Comparison of ENCODE assay signal across 27 cellular contexts in genomic region chr21:16073571-16073970, GRCh38.
DNase-seq lines count a peak whose midpoint lies in the region; ATAC-seq and TF ChIP-seq lines count a peak whose summit lies in the region.
"Had no signal": no experiment of that assay in that cellular context is flagged by ENCODE, and none has a peak within 500 bp of the region (broad histone marks: within the 10 kb centered on the region; RNA-seq: fewer than 3 reads in every experiment).

No MANE protein-coding gene starts in this region.

- no peak overlapping the region for H2BK15ac ChIP-seq in IMR-90 (ENCODE audit: low read depth, low read length)

- H3K27ac ChIP-seq in IMR-90 (ENCODE audit: insufficient read depth, low read length) (no peak overlapping the region), caudate nucleus (ENCODE audit: low read depth, low read length) (peak overlapping the region; percentile 98), heart right ventricle (no peak overlapping the region)
- H3K27ac ChIP-seq: epithelial cell of prostate, neutrophil, transverse colon had no signal

- no peak for TF ChIP-seq POLR2A in IMR-90 (IDR thresholded peaks at IDR 0.05; ENCODE audit: low read depth, low read length)

- no peaks in the 10 kb centered on the region for H3K4me1 Mint-ChIP-seq in activated CD4-positive, alpha-beta memory T cell treated with anti-CD3 and anti-CD28 coated beads for 36 hours (ENCODE audit: low read depth)
- H3K4me1 Mint-ChIP-seq: activated naive CD8-positive, alpha-beta T cell treated with anti-CD3 and anti-CD28 coated beads, Interleukin-2, amount 10 ng/mL, durations not matched to agents 7 days and 5 days; stimulated activated naive CD8-positive, alpha-beta T cell treated with anti-CD3 and anti-CD28 coated beads, Interleukin-15, amount 100 ng/mL, for 72 hours had no signal

- H3K36me3 ChIP-seq in IMR-90 (ENCODE audit: control insufficient read depth, insufficient read depth, low read length) (no peaks in the 10 kb centered on the region), heart right ventricle (no peaks in the 10 kb centered on the region)
- H3K36me3 ChIP-seq: HAP-1, neutrophil, transverse colon had no signal

- no TSS peak for BruUV-seq in IMR-90 (replicated peaks; lab: Mats Ljungman, UMichigan)

- no peak overlapping the region for H3K23ac ChIP-seq in IMR-90 (ENCODE audit: low read depth, low read length)

- CTCF ChIA-PET in IMR-90 (lab: Yijun Ruan, JAX): no interaction called here
- CTCF ChIA-PET in activated CD4-positive, alpha-beta memory T cell treated with anti-CD3 and anti-CD28 coated beads for 36 hours (lab: Charles Lee): no interaction called here

- H3K27ac Mint-ChIP-seq in activated CD4-positive, alpha-beta memory T cell treated with anti-CD3 and anti-CD28 coated beads for 36 hours: no peak overlapping the region
- H3K27ac Mint-ChIP-seq: activated naive CD8-positive, alpha-beta T cell treated with anti-CD3 and anti-CD28 coated beads, Interleukin-2, amount 10 ng/mL, durations not matched to agents 7 days and 5 days had no signal

- H3K79me1 ChIP-seq in IMR-90 (ENCODE audit: low read depth in 1 of 2, low read length in 2 of 2): no peaks in the 10 kb centered on the region

- TF ChIP-seq CTCF in IMR-90 (conservative IDR thresholded peaks at IDR 0.05; ENCODE audit: low read depth, low read length) (no peak), heart right ventricle (IDR thresholded peaks at IDR 0.05) (no peak)

- no peak overlapping the region for H3K9ac ChIP-seq in IMR-90 (ENCODE audit: low read depth, low read length)

- H3K9me3 Mint-ChIP-seq in activated CD4-positive, alpha-beta memory T cell treated with anti-CD3 and anti-CD28 coated beads for 36 hours: no peaks in the 10 kb centered on the region
- H3K9me3 Mint-ChIP-seq: activated naive CD8-positive, alpha-beta T cell treated with anti-CD3 and anti-CD28 coated beads, Interleukin-2, amount 10 ng/mL, durations not matched to agents 7 days and 5 days; stimulated activated naive CD8-positive, alpha-beta T cell treated with anti-CD3 and anti-CD28 coated beads, Interleukin-15, amount 100 ng/mL, for 72 hours had no signal

- 0 out of 2 replicates have a peak overlapping the region, but pooled peaks have one; percentile 36 for H3K18ac ChIP-seq in IMR-90 (ENCODE audit: low read depth, low read length)

- H3K4me3 ChIP-seq in IMR-90 (ENCODE audit: insufficient read depth, low read depth, low read length) (no peak overlapping the region), heart right ventricle (no peak overlapping the region)
- H3K4me3 ChIP-seq: HAP-1, skin epidermis, transverse colon had no signal

- H2AK5ac ChIP-seq in IMR-90 (ENCODE audit: low read depth, low read length): peak overlapping the region; percentile 9; the same call in 1 of the 2 replicates

- H3K27me3 ChIP-seq in IMR-90 (ENCODE audit: control insufficient read depth, insufficient read depth, low read length) (no peaks in the 10 kb centered on the region), heart right ventricle (no peaks in the 10 kb centered on the region)
- H3K27me3 ChIP-seq: neutrophil, transverse colon had no signal

- dilution Hi-C loops in IMR-90 (cut with HindIII; ENCODE audit: low sequenced_read_pairs, unreplicated experiment): no loop called here

- peak overlapping the region; percentile 68; the same call in 1 of the 2 replicates for H4K5ac ChIP-seq in IMR-90 (ENCODE audit: low read depth, low read length)

- no peak overlapping the region for H2AK9ac ChIP-seq in IMR-90 (replicated peaks; ENCODE audit: low read depth, low read length, poor library complexity)

- no peaks in the 10 kb centered on the region for H3K9me3 ChIP-seq in IMR-90 (ENCODE audit: control insufficient read depth, insufficient read depth, low read length)
- H3K9me3 ChIP-seq in heart right ventricle: no peaks in the 10 kb centered on the region
- H3K9me3 ChIP-seq: HAP-1, neutrophil, transverse colon had no signal

- no peak for DNase-seq in IMR-90
- peak in 6 of 61 donors; percentile 8 to 38 (median 19) for DNase-seq in caudate nucleus (lab: John Stamatoyannopoulos, UW)
- DNase-seq in medulla oblongata (ENCODE audit: extremely low spot score): peak; percentile 66
- DNase-seq in putamen (ENCODE audit: low spot score): peak; percentile 56
- no peak for DNase-seq in Right ventricle myocardium superior
- DNase-seq in heart right ventricle: no peak
- no peak for DNase-seq in activated CD4-positive, alpha-beta memory T cell treated with anti-CD3 and anti-CD28 coated beads for 36 hours
- DNase-seq: activated CD4-positive, alpha-beta T cell treated with anti-CD3 and anti-CD28 coated beads for 1 hour; activated gamma-delta T cell; activated naive CD8-positive, alpha-beta T cell treated with anti-CD3 and anti-CD28 coated beads, Interleukin-2, amount 10 ng/mL, durations not matched to agents 7 days and 5 days; activated T-cell treated with anti-CD3 and anti-CD28 coated beads, Interleukin-2, amount 50 U/mL, for 1 hour; DMS53; effector CD4-positive, alpha-beta T cell; GDM1; left cardiac atrium; NCI-H2029 treated with DMSO at 0.1 percent for 48 hours; NCI-H2227 treated with DMSO at 0.1 percent for 48 hours; NCI-H69; SIG-M5; stimulated activated naive CD8-positive, alpha-beta T cell treated with anti-CD3 and anti-CD28 coated beads, Interleukin-15, amount 100 ng/mL, for 72 hours; transverse colon had no signal

- H3K4me2 ChIP-seq in IMR-90 (ENCODE audit: low read depth, low read length): no peak overlapping the region

- no CpG with 5 or more reads among the region's 2 CpGs for WGBS in IMR-90 (ENCODE audit: extremely low coverage in 2 of 2, insufficient read length in 1 of 2), 2 experiments
- WGBS in heart right ventricle, 2 donors: 50 to 61% methylated on average over 2 of the region's 2 CpGs

- no peak overlapping the region for H3K56ac ChIP-seq in IMR-90 (ENCODE audit: extremely low read depth, insufficient read depth, low read length)

- no peaks in the 10 kb centered on the region for H3K27me3 Mint-ChIP-seq in activated CD4-positive, alpha-beta memory T cell treated with anti-CD3 and anti-CD28 coated beads for 36 hours
- H3K27me3 Mint-ChIP-seq: activated naive CD8-positive, alpha-beta T cell treated with anti-CD3 and anti-CD28 coated beads, Interleukin-2, amount 10 ng/mL, durations not matched to agents 7 days and 5 days; stimulated activated naive CD8-positive, alpha-beta T cell treated with anti-CD3 and anti-CD28 coated beads, Interleukin-15, amount 100 ng/mL, for 72 hours had no signal

- ATAC-seq in IMR-90 (ENCODE audit: low read depth) (no peak), Right ventricle myocardium superior (ENCODE audit: poor library complexity) (no peak), heart right ventricle (no peak), SK-N-SH treated with all-trans-retinoic acid at 6 μM for 48 hours (no peak)
- ATAC-seq: left cardiac atrium; Panc1; stimulated activated naive CD8-positive, alpha-beta T cell treated with anti-CD3 and anti-CD28 coated beads, Interleukin-15, amount 100 ng/mL, for 72 hours had no signal

- in situ Hi-C loops in IMR-90 (cut with MboI; ENCODE audit: low sequenced_read_pairs): no loop called here

- H4K8ac ChIP-seq in IMR-90 (ENCODE audit: low read depth in 2 of 2, low read length in 2 of 2): no peak overlapping the region

- H2AFZ ChIP-seq in IMR-90 (replicated peaks; ENCODE audit: low read length, poor library complexity): no peak overlapping the region

- POLR2A ChIA-PET in IMR-90 (lab: Charles Lee; ENCODE audit: unreplicated experiment): no interaction called here
- POLR2A ChIA-PET in activated CD4-positive, alpha-beta memory T cell treated with anti-CD3 and anti-CD28 coated beads for 36 hours (lab: Charles Lee): no interaction called here

- H3K4me1 ChIP-seq in IMR-90 (ENCODE audit: control insufficient read depth, insufficient read depth, low read length) (peaks cover 6% of the 10 kb centered on the region), heart right ventricle (no peaks in the 10 kb centered on the region)
- H3K4me1 ChIP-seq: transverse colon had no signal

- H2BK20ac ChIP-seq in IMR-90 (ENCODE audit: low read depth, low read length): no peak overlapping the region

- peak overlapping the region; percentile 4; the same call in 1 of the 2 replicates for H3K4ac ChIP-seq in IMR-90 (ENCODE audit: low read depth, low read length)

- no peaks in the 10 kb centered on the region for H3K9me1 ChIP-seq in IMR-90 (ENCODE audit: insufficient read depth, low read length)

- no peak for TF ChIP-seq RAD21 in IMR-90 (IDR thresholded peaks at IDR 0.05; ENCODE audit: low read length)

- intact Hi-C loops in IMR-90 (cut with micrococcal nuclease) (no loop called here), Right ventricle myocardium superior (cut with DNase I) (no loop called here), heart right ventricle (cut with DNase I) (loop anchor here in 1 of 10 donors (10.0 kb wide), 1 partner anchor 59 kb away; no protein-coding TSS in a partner anchor)
- intact Hi-C loops in activated CD4-positive, alpha-beta memory T cell treated with anti-CD3 and anti-CD28 coated beads for 36 hours (cut with micrococcal nuclease): no loop called here

- no peaks in the 10 kb centered on the region for H4K20me1 ChIP-seq in IMR-90 (ENCODE audit: insufficient read depth, low read length)

- H2BK5ac ChIP-seq in IMR-90 (ENCODE audit: low read depth, low read length, poor library complexity, severe bottlenecking): no peak overlapping the region

- no peak overlapping the region for H2BK120ac ChIP-seq in IMR-90 (ENCODE audit: low read depth, low read length)

- no peaks in the 10 kb centered on the region for H3K36me3 Mint-ChIP-seq in activated CD4-positive, alpha-beta memory T cell treated with anti-CD3 and anti-CD28 coated beads for 36 hours
- H3K36me3 Mint-ChIP-seq: activated naive CD8-positive, alpha-beta T cell treated with anti-CD3 and anti-CD28 coated beads, Interleukin-2, amount 10 ng/mL, durations not matched to agents 7 days and 5 days had no signal

- no peak overlapping the region for H3K14ac ChIP-seq in IMR-90 (replicated peaks; ENCODE audit: low read depth, low read length)

- H4K91ac ChIP-seq in IMR-90 (ENCODE audit: insufficient read depth, low read depth, low read length): no peak overlapping the region

- H3K4me3 Mint-ChIP-seq in activated CD4-positive, alpha-beta memory T cell treated with anti-CD3 and anti-CD28 coated beads for 36 hours: no peak overlapping the region
- H3K4me3 Mint-ChIP-seq: activated naive CD8-positive, alpha-beta T cell treated with anti-CD3 and anti-CD28 coated beads, Interleukin-2, amount 10 ng/mL, durations not matched to agents 7 days and 5 days; stimulated activated naive CD8-positive, alpha-beta T cell treated with anti-CD3 and anti-CD28 coated beads, Interleukin-15, amount 100 ng/mL, for 72 hours had no signal

TF ChIP-seq in IMR-90, 13 proteins besides CTCF, POLR2A, EP300 and RAD21:
- TF ChIP-seq NFE2L2 (IDR thresholded peaks at IDR 0.05; ENCODE audit: low read depth, low read length): no peak
TF ChIP-seq in IMR-90: peak in this region for 0.

TF ChIP-seq in SK-N-SH treated with all-trans-retinoic acid at 6 μM for 48 hours, 23 proteins besides CTCF, POLR2A, EP300 and RAD21:
- TF ChIP-seq ISL1 (CRISPR knock-in tag; IDR thresholded peaks at IDR 0.05): no peak

Comparison
In these comparisons a context has a peak if more than half of its experiments do, and no peak if none do; other contexts are left out.
1. DNase-seq: peak in medulla oblongata (single experiment) and putamen (single experiment); none in IMR-90 (single experiment), Right ventricle myocardium superior (single experiment), heart right ventricle (0 of 2) and activated CD4-positive, alpha-beta memory T cell treated with anti-CD3 and anti-CD28 coated beads for 36 hours (single experiment).